Comparison of ENCODE assay signal across 7 cellular contexts in genomic region chr4:67545199-67545995, GRCh38. TPM values are rescaled to one million over a fixed set of nuclear protein-coding genes. Genes with fewer than 3 reads are reported as not detected.
DNase-seq lines count a peak whose midpoint lies in the region; ATAC-seq, FAIRE-seq and TF ChIP-seq lines count a peak whose summit lies in the region.

Gene CENPC, minus strand, starts transcription at chr4:67545503. Its CDS starts 148 bp downstream, at chr4:67545355.

- in situ Hi-C loops in astrocyte of the cerebellum (cut with HindIII; ENCODE audit: low sequenced_read_pairs): no loop called here

- H3K9me3 ChIP-seq in hepatocyte (ENCODE audit: low read depth): no peaks in the 10 kb centered on the region

- H3K4me2 ChIP-seq in hepatocyte: peak within 1 kb of the TSS; percentile 80

- H3K27me3 ChIP-seq in hepatocyte: no peaks in the 10 kb centered on the region

- FAIRE-seq in GM18507 (lab: Jason Lieb, UNC): peak; percentile 98

- ATAC-seq in HG02981 (IDR thresholded peaks at IDR 0.05; ENCODE audit: unreplicated experiment): peak; percentile 94

- peaks cover 40% of the 10 kb centered on the region for H3K79me2 ChIP-seq in hepatocyte

- H2AFZ ChIP-seq in hepatocyte: peak within 1 kb of the TSS; percentile 64

- H3K4me1 ChIP-seq in hepatocyte (ENCODE audit: insufficient read depth): peaks cover 12% of the 10 kb centered on the region

- peak within 1 kb of the TSS; percentile 91 for H3K27ac ChIP-seq in hepatocyte

- H3K9me2 ChIP-seq in hepatocyte (replicated peaks; ENCODE audit: insufficient read depth): no peaks in the 10 kb centered on the region

- no peak for TF ChIP-seq CTCF in astrocyte of the cerebellum (IDR thresholded peaks at IDR 0.05; ENCODE audit: low read depth, low read length, missing control alignments)
- no peak for TF ChIP-seq CTCF in hepatocyte (IDR thresholded peaks at IDR 0.05; ENCODE audit: poor library complexity)

- no peaks in the 10 kb centered on the region for H4K20me1 ChIP-seq in hepatocyte (ENCODE audit: insufficient read depth, poor library complexity, severe bottlenecking)

- WGBS in hepatocyte (ENCODE audit: low lambda C conversion rate, missing lambda C conversion rate): 2% methylated on average over 44 of the region's 53 CpGs

- DNase-seq in GM18507 (ENCODE audit: extremely low spot score, insufficient read length, low read depth) (peak; percentile 78), NCI-H2029 treated with DMSO at 0.1 percent for 48 hours (lab: John Stamatoyannopoulos, UW) (peak; percentile 85), T-helper 9 cell (peak; percentile 77), astrocyte of the cerebellum (ENCODE audit: low read depth) (peak; percentile 96), hepatocyte (ENCODE audit: low spot score) (peak; percentile 98), retina (peak; percentile 93)

- peak within 1 kb of the TSS; percentile 75 for H3K4me3 ChIP-seq in astrocyte of the cerebellum (ENCODE audit: low read depth, low read length)
- peak within 1 kb of the TSS; percentile 72 for H3K4me3 ChIP-seq in hepatocyte

- H3K36me3 ChIP-seq in hepatocyte (replicated peaks; ENCODE audit: insufficient read depth, low read depth): no peaks in the 10 kb centered on the region

RNA-seq across cellular contexts. Expression of gene CENPC, which starts in this region (rescaled TPM):
- total RNA-seq in hepatocyte: 19.7 and 20.8 TPM in 2 replicates
- 11.2 and 12.2 TPM in 2 replicates for polyA plus RNA-seq in hepatocyte

Comparison
In these comparisons a context has a peak if more than half of its experiments do, and no peak if none do; other contexts are left out.
1. Peak in every context shown above with its lines: DNase-seq, ATAC-seq, H3K4me3 ChIP-seq and H3K27ac ChIP-seq.